ENCODE assay signal across 11 cellular contexts in genomic region chr1:203661572-203661971, GRCh38. TPM values are rescaled to one million over a fixed set of nuclear protein-coding genes. Genes with fewer than 3 reads are reported as not detected.
DNase-seq lines count a peak whose midpoint lies in the region; ATAC-seq and TF ChIP-seq lines count a peak whose summit lies in the region.
"Had no signal": no experiment of that assay in that cellular context is flagged by ENCODE, and none has a peak within 500 bp of the region (broad histone marks: within the 10 kb centered on the region; RNA-seq: fewer than 3 reads in every experiment).

No MANE protein-coding gene starts in this region.

- no peak for TF ChIP-seq CTCF in PC-9 (conservative IDR thresholded peaks at IDR 0.05)
- no peak for TF ChIP-seq CTCF in esophagus squamous epithelium (IDR thresholded peaks at IDR 0.05)

- H3K4me1 Mint-ChIP-seq in natural killer cell treated with Interleukin-12 subunit alpha and Interleukin-12 subunit beta and Interleukin-15 and Interleukin-18, amount 100 ng/mL, for 72 hours (ENCODE audit: low read depth in 2 of 2): peaks cover 56 to 66% of the 10 kb centered on the region in 2 donors

- H3K4me3 Mint-ChIP-seq in natural killer cell treated with Interleukin-12 subunit alpha and Interleukin-12 subunit beta and Interleukin-15 and Interleukin-18, amount 100 ng/mL, for 72 hours: peak overlapping the region; percentile 35

- no peaks in the 10 kb centered on the region; the same call in 1 of the 2 replicates for H4K20me1 ChIP-seq in PC-9 (ENCODE audit: insufficient read depth)

- H3K27me3 ChIP-seq in PC-9 (ENCODE audit: insufficient read depth, low read depth) (no peaks in the 10 kb centered on the region), esophagus squamous epithelium (no peaks in the 10 kb centered on the region)

- no peak for TF ChIP-seq POLR2A in esophagus squamous epithelium (IDR thresholded peaks at IDR 0.05)

- H3K27me3 Mint-ChIP-seq in natural killer cell treated with Interleukin-12 subunit alpha and Interleukin-12 subunit beta and Interleukin-15 and Interleukin-18, amount 100 ng/mL, for 72 hours: no peaks in the 10 kb centered on the region

- H3K27ac ChIP-seq in PC-9: no peak overlapping the region
- peak overlapping the region in 3 of 4 donors; percentile 34 to 47 (median 45) for H3K27ac ChIP-seq in esophagus squamous epithelium

- no peaks in the 10 kb centered on the region for H3K9me2 ChIP-seq in PC-9 (ENCODE audit: insufficient read depth)

- peak overlapping the region; percentile 70 to 98 for H3K27ac Mint-ChIP-seq in natural killer cell treated with Interleukin-12 subunit alpha and Interleukin-12 subunit beta and Interleukin-15 and Interleukin-18, amount 100 ng/mL, for 72 hours

- H2AFZ ChIP-seq in PC-9: no peak overlapping the region

- intact Hi-C loops in PC-9 (cut with micrococcal nuclease; ENCODE audit: unreplicated experiment): no loop called here
- intact Hi-C loops in esophagus squamous epithelium (cut with DNase I): no loop called here

- no TSS peak for BruUV-seq in PC-9 (replicated peaks; lab: Mats Ljungman, UMichigan)

- peak; percentile 83 for DNase-seq in Daoy (ENCODE audit: low read depth)
- peak; percentile 59 to 60 for DNase-seq in PC-9
- no peak for DNase-seq in esophagus squamous epithelium (lab: John Stamatoyannopoulos, UW)
- no peak for DNase-seq in natural killer cell treated with Interleukin-12 subunit alpha and Interleukin-12 subunit beta and Interleukin-15 and Interleukin-18, amount 100 ng/mL, for 72 hours (ENCODE audit: low spot score)
- no peak for DNase-seq in middle frontal gyrus (ENCODE audit: extremely low spot score, low spot score)
- DNase-seq in HCEC 1CT: no peak
- DNase-seq in hippocampal formation (lab: John Stamatoyannopoulos, UW): no peak
- DNase-seq: amniotic stem cell, mesendoderm, T-helper 9 cell had no signal

- H3K36me3 ChIP-seq in PC-9 (ENCODE audit: low read depth) (0 out of 2 replicates have a peak, but pooled peaks cover 7% of the 10 kb centered on the region), esophagus squamous epithelium (peaks cover 0 to 6% (median 0%) of the 10 kb centered on the region in 3 donors)

- peaks cover 43% of the 10 kb centered on the region for H3K79me2 ChIP-seq in PC-9 (ENCODE audit: low read depth)

- H3K9me3 ChIP-seq in PC-9 (ENCODE audit: insufficient read depth, low read depth) (no peaks in the 10 kb centered on the region), esophagus squamous epithelium (no peaks in the 10 kb centered on the region)

- CTCF ChIA-PET in PC-9 (lab: Charles Lee): no interaction called here

- H3K4me2 ChIP-seq in PC-9: peak overlapping the region; percentile 27; the same call in 1 of the 2 replicates

- 26 to 29% methylated on average over 2 of the region's 2 CpGs for WGBS in esophagus squamous epithelium, 2 donors

- peaks cover 37% of the 10 kb centered on the region for H3F3A ChIP-seq in PC-9 (ENCODE audit: insufficient read depth, low read depth)

- POLR2A ChIA-PET in PC-9 (lab: Charles Lee; ENCODE audit: unreplicated experiment): interaction anchor here (0.7 kb wide), 1 partner anchor 13 kb away, joined by 3 read pairs; no protein-coding TSS in a partner anchor

- H3K4me3 ChIP-seq in PC-9: no peak overlapping the region
- H3K4me3 ChIP-seq in esophagus squamous epithelium: no peak overlapping the region

- no peak for ATAC-seq in natural killer cell treated with Interleukin-12 subunit alpha and Interleukin-12 subunit beta and Interleukin-15 and Interleukin-18, amount 100 ng/mL, for 72 hours
- no peak for ATAC-seq in GM19452 (IDR thresholded peaks at IDR 0.05; ENCODE audit: unreplicated experiment)

- H3K4me1 ChIP-seq in PC-9 (replicated peaks; ENCODE audit: insufficient read depth) (peaks cover 54% of the 10 kb centered on the region), esophagus squamous epithelium (peaks cover 23 to 81% (median 58%) of the 10 kb centered on the region in 3 donors)

- H3K9me3 Mint-ChIP-seq in natural killer cell treated with Interleukin-12 subunit alpha and Interleukin-12 subunit beta and Interleukin-15 and Interleukin-18, amount 100 ng/mL, for 72 hours: no peaks in the 10 kb centered on the region

- peaks cover 6% of the 10 kb centered on the region for H3K36me3 Mint-ChIP-seq in natural killer cell treated with Interleukin-12 subunit alpha and Interleukin-12 subunit beta and Interleukin-15 and Interleukin-18, amount 100 ng/mL, for 72 hours

RNA-seq across cellular contexts. Expression of gene ATP2B4, which starts 34.9 kb away (rescaled TPM):
- total RNA-seq in Daoy (2014; rRNA removed; shearing (Covaris generic)): 53.5 and 61.1 TPM in 2 replicates
- 31.2 and 39.7 TPM in 2 replicates for total RNA-seq in PC-9 (2021)
- total RNA-seq in esophagus squamous epithelium: 10 to 100 TPM; 23.7 to 58.9 (median 39.2) TPM
- total RNA-seq in natural killer cell treated with Interleukin-12 subunit alpha and Interleukin-12 subunit beta and Interleukin-15 and Interleukin-18, amount 100 ng/mL, for 72 hours: 100 to 1,000 TPM; 158 to 191 TPM

Comparison
In these comparisons a context has a peak if more than half of its experiments do, and no peak if none do; other contexts are left out.
1. DNase-seq: peak in Daoy (single experiment) and PC-9 (2 of 2); none in esophagus squamous epithelium (single experiment), natural killer cell treated with Interleukin-12 subunit alpha and Interleukin-12 subunit beta and Interleukin-15 and Interleukin-18, amount 100 ng/mL, for 72 hours (single experiment), middle frontal gyrus (single experiment), HCEC 1CT (single experiment) and hippocampal formation (0 of 2).